1 cellular context compared by ENCODE assay signal in the genomic region with DNA sequence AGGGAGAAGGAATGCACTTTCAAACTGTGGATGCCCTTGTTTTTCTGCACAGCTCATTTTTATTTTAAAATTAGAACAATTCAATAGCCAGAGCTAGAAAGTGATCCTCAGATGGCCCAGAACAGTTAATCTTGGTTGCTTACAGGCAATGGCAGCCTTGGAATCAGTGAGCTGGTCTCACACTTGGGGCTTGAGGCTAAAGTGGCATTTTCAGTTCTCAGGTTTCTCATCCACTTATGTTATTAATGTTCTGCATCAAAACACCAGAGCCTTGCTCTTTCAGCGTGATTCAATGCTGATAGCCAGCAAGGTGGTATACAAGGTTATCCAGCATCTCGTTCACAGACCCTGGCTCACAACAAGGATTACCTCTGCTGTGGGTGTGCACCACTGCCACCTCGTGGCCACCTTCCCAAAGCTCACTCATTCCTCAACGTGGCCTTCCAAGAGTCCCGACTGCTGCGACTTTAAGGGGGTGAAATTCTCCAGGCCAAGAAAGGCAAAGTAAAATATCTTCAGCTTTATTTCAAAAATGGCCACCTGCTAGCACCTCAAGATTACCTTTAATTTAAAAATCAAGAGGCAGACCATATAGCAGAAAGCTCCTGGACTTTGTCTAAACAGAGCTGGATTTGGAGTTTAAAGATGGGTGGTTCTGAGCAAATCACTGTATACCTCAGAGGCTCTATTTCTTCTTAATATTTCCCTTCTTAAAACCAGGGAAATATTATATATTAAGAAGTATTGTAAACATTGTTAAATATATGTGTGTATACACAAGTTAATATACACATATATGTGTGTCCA.
TF ChIP-seq lines count a peak whose summit lies in the region.

No MANE protein-coding gene starts in this region.

TF ChIP-seq in A549, 52 proteins besides CTCF, POLR2A, EP300 and RAD21 (continued from another document):
- TF ChIP-seq, protein P1, sequence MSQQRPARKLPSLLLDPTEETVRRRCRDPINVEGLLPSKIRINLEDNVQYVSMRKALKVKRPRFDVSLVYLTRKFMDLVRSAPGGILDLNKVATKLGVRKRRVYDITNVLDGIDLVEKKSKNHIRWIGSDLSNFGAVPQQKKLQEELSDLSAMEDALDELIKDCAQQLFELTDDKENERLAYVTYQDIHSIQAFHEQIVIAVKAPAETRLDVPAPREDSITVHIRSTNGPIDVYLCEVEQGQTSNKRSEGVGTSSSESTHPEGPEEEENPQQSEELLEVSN (IDR thresholded peaks at IDR 0.05; ENCODE audit: borderline replicate concordance, low read depth), result no peak
- TF ChIP-seq, protein P2, sequence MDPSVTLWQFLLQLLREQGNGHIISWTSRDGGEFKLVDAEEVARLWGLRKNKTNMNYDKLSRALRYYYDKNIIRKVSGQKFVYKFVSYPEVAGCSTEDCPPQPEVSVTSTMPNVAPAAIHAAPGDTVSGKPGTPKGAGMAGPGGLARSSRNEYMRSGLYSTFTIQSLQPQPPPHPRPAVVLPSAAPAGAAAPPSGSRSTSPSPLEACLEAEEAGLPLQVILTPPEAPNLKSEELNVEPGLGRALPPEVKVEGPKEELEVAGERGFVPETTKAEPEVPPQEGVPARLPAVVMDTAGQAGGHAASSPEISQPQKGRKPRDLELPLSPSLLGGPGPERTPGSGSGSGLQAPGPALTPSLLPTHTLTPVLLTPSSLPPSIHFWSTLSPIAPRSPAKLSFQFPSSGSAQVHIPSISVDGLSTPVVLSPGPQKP (IDR thresholded peaks at IDR 0.05; ENCODE audit: low read depth, low read length), result no peak
- TF ChIP-seq FOXS1 (CRISPR knock-in tag; IDR thresholded peaks at IDR 0.05), result no peak
